Comparison of ENCODE assay signal across 1 cellular context in genomic region chr6:42704251-42704936, GRCh38.
TF ChIP-seq lines count a peak whose summit lies in the region.

No MANE protein-coding gene starts in this region.

TF ChIP-seq in HepG2, 621 proteins besides CTCF, POLR2A, EP300 and RAD21 (continued from another document):
- TF ChIP-seq ATF7-NPFF (CRISPR knock-in tag; IDR thresholded peaks at IDR 0.05; ENCODE audit: low read depth) (0 out of 2 replicates have a peak, but pooled peaks have one; percentile 28), RAD51 (IDR thresholded peaks at IDR 0.05; ENCODE audit: borderline replicate concordance) (no peak), SMC3 (IDR thresholded peaks at IDR 0.05; ENCODE audit: low read length) (no peak), ZNF205 (CRISPR knock-in tag; IDR thresholded peaks at IDR 0.05) (no peak), BRD4 (CRISPR knock-in tag; IDR thresholded peaks at IDR 0.05) (no peak), ZNF44 (CRISPR knock-in tag; IDR thresholded peaks at IDR 0.05) (no peak), ZNF503 (CRISPR knock-in tag; IDR thresholded peaks at IDR 0.05) (no peak), ZNF687 (CRISPR knock-in tag; IDR thresholded peaks at IDR 0.05) (peak; percentile 54), ZNF281 (CRISPR knock-in tag; IDR thresholded peaks at IDR 0.05; ENCODE audit: borderline replicate concordance) (no peak), SP2 (CRISPR knock-in tag; IDR thresholded peaks at IDR 0.05) (no peak), E2F2 (CRISPR knock-in tag; IDR thresholded peaks at IDR 0.05; ENCODE audit: borderline replicate concordance) (no peak), RBM22 (optimal IDR thresholded peaks at IDR 0.05; ENCODE audit: low read length) (no peak), ZNF230 (CRISPR knock-in tag; IDR thresholded peaks at IDR 0.05) (0 out of 2 replicates have a peak, but pooled peaks have one; percentile 37), SUZ12 (IDR thresholded peaks at IDR 0.05; ENCODE audit: low read depth, low read length) (no peak), ZNF691 (CRISPR knock-in tag; IDR thresholded peaks at IDR 0.05; ENCODE audit: borderline replicate concordance, low read depth) (no peak), ZFP91 (CRISPR knock-in tag; IDR thresholded peaks at IDR 0.05; ENCODE audit: borderline replicate concordance) (peak; percentile 93), ZBTB21 (CRISPR knock-in tag; IDR thresholded peaks at IDR 0.05) (no peak), PHF8 (CRISPR knock-in tag; IDR thresholded peaks at IDR 0.05) (peak; percentile 37; the same call in 1 of the 2 replicates), ZNF124 (CRISPR knock-in tag; IDR thresholded peaks at IDR 0.05) (no peak), SNAPC4 (CRISPR knock-in tag; IDR thresholded peaks at IDR 0.05) (peak; percentile 69; the same call in 1 of the 2 replicates), MED13 (CRISPR knock-in tag; IDR thresholded peaks at IDR 0.05) (no peak), ZFX (CRISPR knock-in tag; IDR thresholded peaks at IDR 0.05; ENCODE audit: low read depth) (peak; percentile 30; the same call in 1 of the 2 replicates), ZNF350 (CRISPR knock-in tag; IDR thresholded peaks at IDR 0.05; ENCODE audit: borderline replicate concordance, low read depth) (no peak)
